ENCODE assay signal across 8 cellular contexts in genomic region chr21:44875341-44875740, GRCh38. TPM values are rescaled to one million over a fixed set of nuclear protein-coding genes. Genes with fewer than 3 reads are reported as not detected.
DNase-seq lines count a peak whose midpoint lies in the region; ATAC-seq and TF ChIP-seq lines count a peak whose summit lies in the region.

No MANE protein-coding gene starts in this region.

- TF ChIP-seq POLR2A in stomach (IDR thresholded peaks at IDR 0.05) = no peak

- intact Hi-C loops in stomach (cut with DNase I; ENCODE audit: low total_unique reads) = no loop called here

- no peaks in the 10 kb centered on the region for H3K36me3 ChIP-seq in hepatocyte (replicated peaks; ENCODE audit: insufficient read depth, low read depth)
- no peaks in the 10 kb centered on the region for H3K36me3 ChIP-seq in stomach

- peaks cover 23% of the 10 kb centered on the region for H4K20me1 ChIP-seq in hepatocyte (ENCODE audit: insufficient read depth, poor library complexity, severe bottlenecking)

- H3K27ac ChIP-seq in hepatocyte (peak overlapping the region; percentile 89), stomach (peak overlapping the region; percentile 96 to 99 (median 97))

- no peaks in the 10 kb centered on the region for H3K27me3 Mint-ChIP-seq in IgD-negative memory B cell
- no peaks in the 10 kb centered on the region for H3K27me3 Mint-ChIP-seq in activated naive CD8-positive, alpha-beta T cell treated with anti-CD3 and anti-CD28 coated beads for 36 hours

- H3K27me3 ChIP-seq in hepatocyte = no peaks in the 10 kb centered on the region
- no peaks in the 10 kb centered on the region for H3K27me3 ChIP-seq in stomach

- WGBS in hepatocyte (ENCODE audit: low lambda C conversion rate, missing lambda C conversion rate) = 79% methylated on average over 8 of the region's 8 CpGs
- 14 to 31% (median 15%) methylated on average over 8 of the region's 8 CpGs for WGBS in stomach, 5 donors

- H3K4me2 ChIP-seq in hepatocyte = peak overlapping the region; percentile 90

- H3K4me1 ChIP-seq in hepatocyte (ENCODE audit: insufficient read depth) (peaks cover 11% of the 10 kb centered on the region), stomach (peaks cover 31 to 58% (median 37%) of the 10 kb centered on the region in 4 donors)

- DNase-seq in AML-193 (lab: John Stamatoyannopoulos, UW) (peak; percentile 10 to 25), hepatocyte (ENCODE audit: low spot score) (no peak), stomach (no peak), islet precursor cell (no peak), NCI-H345 (lab: John Stamatoyannopoulos, UW) (no peak)
- no peak for DNase-seq in activated naive CD8-positive, alpha-beta T cell treated with anti-CD3 and anti-CD28 coated beads for 36 hours

- peak overlapping the region; percentile 71 for H2AFZ ChIP-seq in hepatocyte

- peaks cover 28% of the 10 kb centered on the region for H3K79me2 ChIP-seq in hepatocyte

- H3K36me3 Mint-ChIP-seq in IgD-negative memory B cell = no peaks in the 10 kb centered on the region
- peaks cover 4% of the 10 kb centered on the region for H3K36me3 Mint-ChIP-seq in activated naive CD8-positive, alpha-beta T cell treated with anti-CD3 and anti-CD28 coated beads for 36 hours

- no peak for ATAC-seq in HG03045 (IDR thresholded peaks at IDR 0.05; ENCODE audit: unreplicated experiment)

- TF ChIP-seq CTCF in hepatocyte (IDR thresholded peaks at IDR 0.05; ENCODE audit: poor library complexity) = no peak
- no peak for TF ChIP-seq CTCF in stomach (IDR thresholded peaks at IDR 0.05)

- peak overlapping the region; percentile 94 to 100 (median 98) for H3K27ac Mint-ChIP-seq in IgD-negative memory B cell
- peak overlapping the region; percentile 59 for H3K27ac Mint-ChIP-seq in activated naive CD8-positive, alpha-beta T cell treated with anti-CD3 and anti-CD28 coated beads for 36 hours

- no peak for TF ChIP-seq EP300 in stomach (IDR thresholded peaks at IDR 0.05)

- H3K9me3 Mint-ChIP-seq in IgD-negative memory B cell = no peaks in the 10 kb centered on the region
- no peaks in the 10 kb centered on the region for H3K9me3 Mint-ChIP-seq in activated naive CD8-positive, alpha-beta T cell treated with anti-CD3 and anti-CD28 coated beads for 36 hours

- H3K4me3 Mint-ChIP-seq in IgD-negative memory B cell = peak overlapping the region; percentile 90 to 100 (median 98)
- peak overlapping the region; percentile 77 for H3K4me3 Mint-ChIP-seq in activated naive CD8-positive, alpha-beta T cell treated with anti-CD3 and anti-CD28 coated beads for 36 hours

- no peaks in the 10 kb centered on the region for H3K9me3 ChIP-seq in hepatocyte (ENCODE audit: low read depth)
- H3K9me3 ChIP-seq in stomach = no peaks in the 10 kb centered on the region

- H3K9me2 ChIP-seq in hepatocyte (replicated peaks; ENCODE audit: insufficient read depth) = no peaks in the 10 kb centered on the region

- H3K4me3 ChIP-seq in hepatocyte (no peak overlapping the region), stomach (peak overlapping the region; percentile 91 to 98 (median 95))

- peaks cover 23 to 47% (median 42%) of the 10 kb centered on the region in 3 donors for H3K4me1 Mint-ChIP-seq in IgD-negative memory B cell
- H3K4me1 Mint-ChIP-seq in activated naive CD8-positive, alpha-beta T cell treated with anti-CD3 and anti-CD28 coated beads for 36 hours = peaks cover 38% of the 10 kb centered on the region

RNA-seq across cellular contexts. Expression of gene PTTG1IP, which starts 1.9 kb away (rescaled TPM):
- polyA plus RNA-seq in IgD-negative memory B cell (44.7 TPM), hepatocyte (315 and 362 TPM in 2 replicates), stomach (10 to 100 TPM; 61.3 to 96.3 (median 75.8) TPM)
- total RNA-seq in activated naive CD8-positive, alpha-beta T cell treated with anti-CD3 and anti-CD28 coated beads for 36 hours = 10 to 100 TPM; 40.3 to 44.7 TPM
- total RNA-seq in hepatocyte (344 and 348 TPM in 2 replicates), stomach (100 to 1,000 TPM in 4 of 5 donors, 10 to 100 TPM in 1; 85.7 to 253 (median 164) TPM)

RNA-seq across cellular contexts. Expression of gene ITGB2, which starts 45.4 kb away (rescaled TPM):
- polyA plus RNA-seq in IgD-negative memory B cell = 294 TPM
- total RNA-seq in activated naive CD8-positive, alpha-beta T cell treated with anti-CD3 and anti-CD28 coated beads for 36 hours = 100 to 1,000 TPM; 223 to 234 TPM
- 1.6 and 3.8 TPM in 2 replicates for total RNA-seq in hepatocyte
- polyA plus RNA-seq in hepatocyte = 3.8 and 4.2 TPM in 2 replicates
- 10 to 100 TPM in 3 of 5 donors, 1 to 10 TPM in 2; 3.5 to 72.2 (median 14.2) TPM for total RNA-seq in stomach
- 10 to 100 TPM in 2 of 3 donors, 1 to 10 TPM in 1; 6.7 to 25.3 (median 24.1) TPM for polyA plus RNA-seq in stomach

RNA-seq across cellular contexts. Expression of gene SUMO3, which starts 57.5 kb away (rescaled TPM):
- polyA plus RNA-seq in IgD-negative memory B cell (92.3 TPM), hepatocyte (97.0 and 107 TPM in 2 replicates), stomach (10 to 100 TPM; 36.4 to 95.9 (median 78.1) TPM)
- 10 to 100 TPM; 90.5 to 92.5 TPM for total RNA-seq in activated naive CD8-positive, alpha-beta T cell treated with anti-CD3 and anti-CD28 coated beads for 36 hours
- total RNA-seq in hepatocyte (68.5 and 77.2 TPM in 2 replicates), stomach (10 to 100 TPM; 29.5 to 80.1 (median 42.0) TPM)

Comparison
In these comparisons a context has a peak if more than half of its experiments do, and no peak if none do; other contexts are left out.
1. DNase-seq: peak in AML-193 (2 of 2); none in activated naive CD8-positive, alpha-beta T cell treated with anti-CD3 and anti-CD28 coated beads for 36 hours (single experiment), hepatocyte (single experiment), stomach (single experiment), islet precursor cell (single experiment) and NCI-H345 (single experiment).